ENCODE assay signal across 9 cellular contexts in genomic region chr6:127971945-127972391, GRCh38.
A peak's percentile ranks its signal among the peaks of the same experiment; 100 is the strongest.
DNase-seq lines count a peak whose midpoint lies in the region; ATAC-seq and TF ChIP-seq lines count a peak whose summit lies in the region.
"Had no signal": no experiment of that assay in that cellular context is flagged by ENCODE, and none has a peak within 500 bp of the region (broad histone marks: within the 10 kb centered on the region; RNA-seq: fewer than 3 reads in every experiment).

No MANE protein-coding gene starts in this region.

- H3K9me3 ChIP-seq in hepatocyte (ENCODE audit: low read depth): no peaks in the 10 kb centered on the region
- H3K9me3 ChIP-seq: right lobe of liver had no signal

- 85% methylated on average over 4 of the region's 4 CpGs for WGBS in hepatocyte (ENCODE audit: low lambda C conversion rate, missing lambda C conversion rate)

- H4K20me1 ChIP-seq in hepatocyte (ENCODE audit: insufficient read depth, poor library complexity, severe bottlenecking): no peaks in the 10 kb centered on the region

- H2AFZ ChIP-seq in hepatocyte: no peak overlapping the region

- DNase-seq in AG10803 (ENCODE audit: low read depth): peak; percentile 72
- peak; percentile 46 for DNase-seq in LoVo (ENCODE audit: low spot score)
- DNase-seq in activated T-helper 1 cell treated with Interleukin-2 at 50 U/mL for 16 hours (ENCODE audit: low read depth): peak; percentile 27
- peak; percentile 60 for DNase-seq in kidney tubule cell (ENCODE audit: low spot score)
- no peak for DNase-seq in hepatocyte (ENCODE audit: low spot score)
- DNase-seq in NCI-H2171 treated with DMSO at 0.1 percent for 48 hours (lab: John Stamatoyannopoulos, UW): no peak
- DNase-seq in D341Med (ENCODE audit: low spot score): no peak
- DNase-seq: right lobe of liver had no signal

- H3K4me3 ChIP-seq in AG10803 (ENCODE audit: low read length) (no peak overlapping the region), hepatocyte (no peak overlapping the region)
- H3K4me3 ChIP-seq: right lobe of liver had no signal

- H3K79me2 ChIP-seq in hepatocyte: no peaks in the 10 kb centered on the region

- no peaks in the 10 kb centered on the region for H3K36me3 ChIP-seq in hepatocyte (replicated peaks; ENCODE audit: insufficient read depth, low read depth)

- no peaks in the 10 kb centered on the region for H3K9me2 ChIP-seq in hepatocyte (replicated peaks; ENCODE audit: insufficient read depth)

- no peak for ATAC-seq in HG03378 (IDR thresholded peaks at IDR 0.05; ENCODE audit: unreplicated experiment)

- TF ChIP-seq CTCF in AG10803 (conservative IDR thresholded peaks at IDR 0.05; ENCODE audit: low read length): no peak
- TF ChIP-seq CTCF in hepatocyte (IDR thresholded peaks at IDR 0.05; ENCODE audit: poor library complexity): no peak

- H3K4me2 ChIP-seq in hepatocyte: no peak overlapping the region

- H3K4me1 ChIP-seq in hepatocyte (ENCODE audit: insufficient read depth): no peaks in the 10 kb centered on the region
- H3K4me1 ChIP-seq: right lobe of liver had no signal

- H3K27me3 ChIP-seq in hepatocyte: no peaks in the 10 kb centered on the region
- H3K27me3 ChIP-seq: right lobe of liver had no signal

- H3K27ac ChIP-seq in hepatocyte: no peak overlapping the region
- H3K27ac ChIP-seq: right lobe of liver had no signal

Comparison
In these comparisons a context has a peak if more than half of its experiments do, and no peak if none do; other contexts are left out.
1. DNase-seq: peak in AG10803 (single experiment), LoVo (single experiment), activated T-helper 1 cell treated with Interleukin-2 at 50 U/mL for 16 hours (single experiment) and kidney tubule cell (single experiment); none in hepatocyte (single experiment), NCI-H2171 treated with DMSO at 0.1 percent for 48 hours (single experiment) and D341Med (single experiment).